Comparison of ENCODE assay signal across 9 cellular contexts in genomic region chr19:13031917-13032623, GRCh38. TPM values are rescaled to one million over a fixed set of nuclear protein-coding genes. Genes with fewer than 3 reads are reported as not detected.
DNase-seq lines count a peak whose midpoint lies in the region; ATAC-seq, FAIRE-seq and TF ChIP-seq lines count a peak whose summit lies in the region.
"Had no signal": no experiment of that assay in that cellular context is flagged by ENCODE, and none has a peak within 500 bp of the region (broad histone marks: within the 10 kb centered on the region; RNA-seq: fewer than 3 reads in every experiment).

No MANE protein-coding gene starts in this region.

- no peaks in the 10 kb centered on the region for H4K20me1 ChIP-seq in PC-3 (ENCODE audit: low read length)

- H3K9me3 ChIP-seq in PC-3 (ENCODE audit: low read length) (no peaks in the 10 kb centered on the region), parathyroid adenoma (ENCODE audit: control insufficient read depth, low read length) (no peaks in the 10 kb centered on the region), small intestine (ENCODE audit: control insufficient read depth, low read depth) (no peaks in the 10 kb centered on the region)

- H3K27me3 ChIP-seq in PC-3 (ENCODE audit: low read length), result no peaks in the 10 kb centered on the region
- H3K27me3 ChIP-seq in parathyroid adenoma (ENCODE audit: control insufficient read depth, insufficient read depth, low read length), result no peaks in the 10 kb centered on the region
- H3K27me3 ChIP-seq in small intestine (ENCODE audit: control insufficient read depth in 2 of 2, insufficient read depth in 2 of 2, low read length in 2 of 2), result no peaks in the 10 kb centered on the region

- H3K9ac ChIP-seq in PC-3 (ENCODE audit: low read length) (peak overlapping the region; percentile 23), parathyroid adenoma (no peak overlapping the region)

- BruUV-seq in PC-3 (replicated peaks; lab: Mats Ljungman, UMichigan), result TSS peak; percentile 6

- no peak for TF ChIP-seq CTCF in PC-3 (conservative IDR thresholded peaks at IDR 0.05; ENCODE audit: low read depth, low read length)
- no peak for TF ChIP-seq CTCF in parathyroid adenoma (IDR thresholded peaks at IDR 0.05)
- no peak for TF ChIP-seq CTCF in GM10248 (IDR thresholded peaks at IDR 0.05; ENCODE audit: control extremely low read depth, extremely low read depth, low read depth, missing control alignments)

- DNase-seq in Caki2 (ENCODE audit: low read depth), result peak; percentile 57
- peak; percentile 72 for DNase-seq in PC-3
- peak; percentile 67 for DNase-seq in fibroblast of gingiva (ENCODE audit: low read depth)
- no peak for DNase-seq in small intestine
- no peak for DNase-seq in posterior vena cava (ENCODE audit: low spot score)
- no peak for DNase-seq in GM10248 (ENCODE audit: extremely low spot score)
- DNase-seq: NCI-H524 had no signal

- H3F3A ChIP-seq in PC-3 (ENCODE audit: low read length, unreplicated experiment), result no peaks in the 10 kb centered on the region

- 28 to 57% (median 32%) methylated on average over 12 of the region's 12 CpGs for WGBS in small intestine, 3 donors

- H3K36me3 ChIP-seq in PC-3 (ENCODE audit: low read depth, low read length), result peaks cover 18% of the 10 kb centered on the region; the same call in 1 of the 2 replicates
- no peaks in the 10 kb centered on the region for H3K36me3 ChIP-seq in parathyroid adenoma (ENCODE audit: control insufficient read depth, insufficient read depth, low read length)
- H3K36me3 ChIP-seq in small intestine (ENCODE audit: control insufficient read depth in 2 of 2, insufficient read depth in 2 of 2, low read length in 2 of 2), result no peaks in the 10 kb centered on the region

- CTCF ChIA-PET in PC-3 (lab: Charles Lee), result interaction anchor here (0.5 to 1.8 kb wide), 12 partner anchors 9 to 132 kb away, joined by 3 to 11 read pairs (median 6); no protein-coding TSS in a partner anchor
- CTCF ChIA-PET in GM10248 (lab: Yijun Ruan, JAX), result interaction anchor here (0.9 to 8.6 kb wide), 8 partner anchors 8 to 66 kb away, joined by 3 to 98 read pairs (median 16); no protein-coding TSS in a partner anchor

- intact Hi-C loops in PC-3 (cut with micrococcal nuclease), result no loop called here
- intact Hi-C loops in posterior vena cava (cut with DNase I), result no loop called here

- peak; percentile 37 for ATAC-seq in PC-3
- ATAC-seq in GM18867 (IDR thresholded peaks at IDR 0.05; ENCODE audit: unreplicated experiment), result no peak

- POLR2A ChIA-PET in PC-3 (lab: Charles Lee; ENCODE audit: unreplicated experiment) (interaction anchor here (0.5 to 1.1 kb wide), 4 partner anchors 22 to 817 kb away, joined by 3 to 13 read pairs (median 6); no protein-coding TSS in a partner anchor), GM10248 (lab: Yijun Ruan, JAX) (no interaction called here)

- H2AFZ ChIP-seq in PC-3 (ENCODE audit: low read length) (0 out of 2 replicates have a peak overlapping the region, but pooled peaks have one; percentile 4), parathyroid adenoma (peak overlapping the region; percentile 60)

- H3K4me3 ChIP-seq in PC-3 (ENCODE audit: low read length), result peak overlapping the region; percentile 27
- H3K4me3 ChIP-seq in parathyroid adenoma (ENCODE audit: low read depth, low read length), result no peak overlapping the region
- no peak overlapping the region for H3K4me3 ChIP-seq in small intestine (ENCODE audit: low read depth in 1 of 2, low read length in 2 of 2)

- H3K27ac ChIP-seq in PC-3 (ENCODE audit: low read length) (peak overlapping the region; percentile 71), parathyroid adenoma (peak overlapping the region; percentile 25), small intestine (ENCODE audit: low read depth in 1 of 2, low read length in 1 of 2) (peak overlapping the region in 1 of 2 donors; percentile 51)

- no peaks in the 10 kb centered on the region for H3K9me2 ChIP-seq in PC-3 (replicated peaks; ENCODE audit: low read length)

- H3K79me2 ChIP-seq in PC-3 (ENCODE audit: low read length) (peaks cover 100% of the 10 kb centered on the region), parathyroid adenoma (peaks cover 3% of the 10 kb centered on the region)

- H3K4me1 ChIP-seq in PC-3 (ENCODE audit: insufficient read depth, low read length) (peaks cover 70% of the 10 kb centered on the region), parathyroid adenoma (peaks cover 15% of the 10 kb centered on the region), small intestine (ENCODE audit: control insufficient read depth in 2 of 2, insufficient read depth in 1 of 2, low read depth in 1 of 2, low read length in 1 of 2) (peaks cover 10 to 17% of the 10 kb centered on the region in 2 donors)

- in situ Hi-C loops in Caki2 (cut with HindIII; ENCODE audit: low pct_unique_long_range_greater_than_20kb, low sequenced_read_pairs), result no loop called here

- no peak for FAIRE-seq in small intestine (lab: Jason Lieb, UNC)

- H3K4me2 ChIP-seq in PC-3 (ENCODE audit: low read length), result peak overlapping the region; percentile 69
- peak overlapping the region; percentile 36 for H3K4me2 ChIP-seq in parathyroid adenoma (ENCODE audit: low read length)

RNA-seq across cellular contexts. Expression of gene NFIX, which starts 36.8 kb away (rescaled TPM):
- total RNA-seq in Caki2 (2014; rRNA removed; shearing (Covaris generic); ENCODE audit: low replicate concordance), result 1.2 and 4.5 TPM in 2 replicates
- 43.3 and 75.8 TPM in 2 replicates for total RNA-seq in PC-3 (2014; rRNA removed)
- polyA plus RNA-seq in small intestine, result 10 to 100 TPM in 1 of 3 donors, 1 to 10 TPM in 2; 2.9 to 31.4 (median 8.9) TPM
- 100 to 1,000 TPM; 242 to 327 TPM for total RNA-seq in posterior vena cava

Comparison
In these comparisons a context has a peak if more than half of its experiments do, and no peak if none do; other contexts are left out.
1. DNase-seq: peak in Caki2 (single experiment), PC-3 (single experiment) and fibroblast of gingiva (single experiment); none in small intestine (single experiment), posterior vena cava (single experiment) and GM10248 (single experiment).